In genomic region chr1:212586429-212587303, GRCh38 we compare ENCODE assay signal across 12 cellular contexts. TPM values are rescaled to one million over a fixed set of nuclear protein-coding genes. Genes with fewer than 3 reads are reported as not detected.
DNase-seq lines count a peak whose midpoint lies in the region; ATAC-seq and TF ChIP-seq lines count a peak whose summit lies in the region.
"Had no signal": no experiment of that assay in that cellular context is flagged by ENCODE, and none has a peak within 500 bp of the region (broad histone marks: within the 10 kb centered on the region; RNA-seq: fewer than 3 reads in every experiment).

No MANE protein-coding gene starts in this region.

- ATAC-seq in GM19395 (IDR thresholded peaks at IDR 0.05; ENCODE audit: unreplicated experiment) (peak; percentile 83), HG02852 (IDR thresholded peaks at IDR 0.05; ENCODE audit: unreplicated experiment) (peak; percentile 94), HG03575 (IDR thresholded peaks at IDR 0.05; ENCODE audit: extremely low read depth, insufficient number of reproducible peaks, low FRiP score, unreplicated experiment) (peak; percentile 82)
- ATAC-seq: activated naive CD4-positive, alpha-beta T cell treated with anti-CD3 and anti-CD28 coated beads, Interleukin-2, amount 50 U/mL, for 72 hours; effector memory CD8-positive, alpha-beta T cell; naive thymus-derived CD4-positive, alpha-beta T cell had no signal

- no peak for TF ChIP-seq CTCF in GM12865 (IDR thresholded peaks at IDR 0.05; ENCODE audit: insufficient read depth, low read depth, low read length, missing control alignments)

- no peak overlapping the region for H3K4me3 ChIP-seq in GM12865 (ENCODE audit: low read depth, low read length)

- DNase-seq in GM12865 (ENCODE audit: low read depth) (peak; percentile 90), activated T-cell treated with anti-CD3 and anti-CD28 coated beads for 4 hours (no peak), NCI-H526 treated with DMSO at 0.1 percent for 48 hours (lab: John Stamatoyannopoulos, UW) (no peak), SK-N-DZ (ENCODE audit: low spot score) (no peak), HuH-7.5 (ENCODE audit: low spot score) (no peak)
- DNase-seq: C1 segment of cervical spinal cord; effector memory CD8-positive, alpha-beta T cell; naive thymus-derived CD4-positive, alpha-beta T cell had no signal

RNA-seq across cellular contexts. Expression of gene ATF3, which starts 21.9 kb away (rescaled TPM):
- polyA plus RNA-seq in SK-N-DZ (2014; cell fraction: cytosol; rRNA removed): 4.0 and 5.2 TPM in 2 replicates
- polyA plus RNA-seq in SK-N-DZ (2014; cell fraction: nucleus; rRNA removed): 1.6 and 3.4 TPM in 2 replicates
- polyA plus RNA-seq: naive thymus-derived CD4-positive, alpha-beta T cell had no signal
